12 cellular contexts compared by ENCODE assay signal in genomic region chr18:7626922-7627440, GRCh38. TPM values are rescaled to one million over a fixed set of nuclear protein-coding genes. Genes with fewer than 3 reads are reported as not detected.
DNase-seq lines count a peak whose midpoint lies in the region; ATAC-seq and TF ChIP-seq lines count a peak whose summit lies in the region.
"Had no signal": no experiment of that assay in that cellular context is flagged by ENCODE, and none has a peak within 500 bp of the region (broad histone marks: within the 10 kb centered on the region; RNA-seq: fewer than 3 reads in every experiment).

No MANE protein-coding gene starts in this region.

- no peaks in the 10 kb centered on the region for H3K36me3 Mint-ChIP-seq in chondrocyte (ENCODE audit: low read depth)

- no peak overlapping the region for H3K4me3 Mint-ChIP-seq in chondrocyte (ENCODE audit: unreplicated experiment)

- TF ChIP-seq CTCF in chondrocyte (IDR thresholded peaks at IDR 0.05) (peak; percentile 67), kidney epithelial cell (IDR thresholded peaks at IDR 0.05; ENCODE audit: insufficient read depth, low read length, poor library complexity, severe bottlenecking) (peak; percentile 54)

- DNase-seq in 8988T = peak; percentile 60
- DNase-seq in HS-27A (ENCODE audit: low read depth) = peak; percentile 82
- DNase-seq in chondrocyte (ENCODE audit: low spot score) = no peak
- DNase-seq in kidney epithelial cell (ENCODE audit: low read depth) = peak; percentile 67
- DNase-seq in cerebellar cortex (ENCODE audit: low spot score) = no peak
- DNase-seq in globus pallidus (ENCODE audit: low spot score) = no peak
- DNase-seq in superior temporal gyrus (ENCODE audit: extremely low spot score) = no peak
- DNase-seq: activated gamma-delta T cell treated with Interleukin-2 at 50 U/mL for 16 hours, NCI-H524 treated with DMSO at 0.1 percent for 48 hours had no signal

- H3K27me3 Mint-ChIP-seq in chondrocyte (ENCODE audit: low read depth) = no peaks in the 10 kb centered on the region

- H3K9me3 Mint-ChIP-seq in chondrocyte (ENCODE audit: low read depth) = no peaks in the 10 kb centered on the region

- no peak overlapping the region for H3K4me3 ChIP-seq in kidney epithelial cell (ENCODE audit: low read depth, low read length)
- H3K4me3 ChIP-seq: BLaER1 had no signal

- H3K27me3 ChIP-seq in kidney epithelial cell (ENCODE audit: control insufficient read depth, insufficient read depth, low read length) = no peaks in the 10 kb centered on the region
- H3K27me3 ChIP-seq: BLaER1, neutrophil had no signal

- peaks cover 67% of the 10 kb centered on the region for H3K4me1 Mint-ChIP-seq in chondrocyte (ENCODE audit: low read depth)

- no peak for ATAC-seq in HG02588 (IDR thresholded peaks at IDR 0.05; ENCODE audit: unreplicated experiment)

- no peaks in the 10 kb centered on the region for H3K36me3 ChIP-seq in kidney epithelial cell (ENCODE audit: control insufficient read depth, insufficient read depth, low read length)
- H3K36me3 ChIP-seq: BLaER1, neutrophil had no signal

- peak overlapping the region; percentile 91 for H3K27ac Mint-ChIP-seq in chondrocyte (ENCODE audit: unreplicated experiment)

RNA-seq across cellular contexts. Expression of gene PTPRM, which starts 59.9 kb away (rescaled TPM):
- 116 to 142 TPM (median 131 TPM) in 3 replicates for total RNA-seq in chondrocyte
- total RNA-seq in kidney epithelial cell = 59.8 and 65.5 TPM in 2 replicates

Comparison
In these comparisons a context has a peak if more than half of its experiments do, and no peak if none do; other contexts are left out.
1. DNase-seq: peak in 8988T (single experiment), HS-27A (single experiment) and kidney epithelial cell (single experiment); none in chondrocyte (single experiment), cerebellar cortex (single experiment), globus pallidus (single experiment) and superior temporal gyrus (single experiment).